ENCODE assay signal across 19 cellular contexts in the genomic region with DNA sequence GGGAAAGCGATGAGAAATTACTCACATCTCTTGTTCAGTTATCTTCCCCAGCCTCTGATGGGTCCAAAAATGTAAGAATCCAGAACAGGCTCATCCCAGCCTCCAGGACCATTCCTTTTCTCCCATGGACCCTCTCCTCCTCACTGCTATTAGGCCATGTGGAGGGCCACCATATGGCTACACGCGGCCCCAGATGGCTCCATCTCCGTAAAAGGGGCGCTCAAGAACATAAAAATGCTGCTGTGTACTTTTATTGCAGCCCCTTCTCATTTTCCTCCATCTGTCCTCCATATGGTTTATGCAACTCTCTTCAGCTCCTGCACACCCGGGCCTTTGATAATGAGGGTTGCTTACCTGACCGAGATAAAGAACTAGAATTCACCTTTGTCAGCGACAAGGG.
DNase-seq lines count a peak whose midpoint lies in the region; ATAC-seq, FAIRE-seq and TF ChIP-seq lines count a peak whose summit lies in the region.
"Had no signal": no experiment of that assay in that cellular context is flagged by ENCODE, and none has a peak within 500 bp of the region (broad histone marks: within the 10 kb centered on the region; RNA-seq: fewer than 3 reads in every experiment).

No MANE protein-coding gene starts in this region.

- H2AFZ ChIP-seq in GM23338, result no peak overlapping the region

- H3K4me3 ChIP-seq in GM23338, result no peak overlapping the region
- H3K4me3 ChIP-seq: A549 had no signal

- H3K27ac Mint-ChIP-seq in GM23338, result no peak overlapping the region

- 0 out of 2 replicates have a peak overlapping the region, but pooled peaks have one; percentile 12 for H3K4me2 ChIP-seq in GM23338
- H3K4me2 ChIP-seq: A549 had no signal

- TF ChIP-seq POLR2A in erythroblast (IDR thresholded peaks at IDR 0.05; ENCODE audit: low read length), result no peak

- H3K27ac ChIP-seq in GM23338 (ENCODE audit: low read depth) (no peak overlapping the region), caudate nucleus (ENCODE audit: low read depth, low read length) (peak overlapping the region; percentile 38), substantia nigra (ENCODE audit: low read depth, low read length, poor library complexity, severe bottlenecking) (peak overlapping the region; percentile 72)
- H3K27ac ChIP-seq: A549 had no signal

- H4K20me1 ChIP-seq in GM23338 (replicated peaks; ENCODE audit: insufficient read depth), result no peaks in the 10 kb centered on the region; the same call in 1 of the 2 replicates

- H3K4me1 ChIP-seq in GM23338 (ENCODE audit: insufficient read depth), result peaks cover 56% of the 10 kb centered on the region
- H3K4me1 ChIP-seq: A549 had no signal

- H3K9me3 Mint-ChIP-seq in GM23338, result no peaks in the 10 kb centered on the region
- H3K9me3 Mint-ChIP-seq: CD4-positive, alpha-beta memory T cell had no signal

- peaks cover 21% of the 10 kb centered on the region; the same call in 1 of the 2 replicates for H3K27me3 ChIP-seq in GM23338 (ENCODE audit: insufficient read depth)

- no peaks in the 10 kb centered on the region for H3K36me3 ChIP-seq in GM23338 (ENCODE audit: insufficient read depth)

- TF ChIP-seq CTCF in GM23338 (conservative IDR thresholded peaks at IDR 0.05; ENCODE audit: low read depth in 2 of 2), result no peak

- H3K36me3 Mint-ChIP-seq in GM23338 (ENCODE audit: low read depth), result 0 out of 3 replicates have a peak, but pooled peaks cover 4% of the 10 kb centered on the region
- H3K36me3 Mint-ChIP-seq: CD4-positive, alpha-beta memory T cell had no signal

- H3F3A ChIP-seq in GM23338 (replicated peaks; ENCODE audit: low read depth), result no peaks in the 10 kb centered on the region

- H3K79me2 ChIP-seq in GM23338 (replicated peaks; ENCODE audit: insufficient read depth), result no peaks in the 10 kb centered on the region

- H3K4me1 Mint-ChIP-seq in GM23338, result peaks cover 68% of the 10 kb centered on the region
- H3K4me1 Mint-ChIP-seq: CD4-positive, alpha-beta memory T cell had no signal

- DNase-seq in GM23338 (ENCODE audit: low spot score) (no peak), NCI-H69 (lab: John Stamatoyannopoulos, UW) (peak; percentile 89), caudate nucleus (lab: John Stamatoyannopoulos, UW) (no peak), substantia nigra (lab: John Stamatoyannopoulos, UW) (no peak), islet precursor cell (no peak), urothelium cell line (ENCODE audit: low spot score) (no peak), erythroblast (lab: John Stamatoyannopoulos, UW) (no peak)
- DNase-seq: CD4-positive, alpha-beta memory T cell; KBM-7; MV-4-11; NCI-H2029; PC-3; RPMI8226; SHP77 treated with DMSO at 0.1 percent for 48 hours had no signal

- ATAC-seq in GM23338 (no peak), GM21717 (IDR thresholded peaks at IDR 0.05; ENCODE audit: unreplicated experiment) (no peak)
- ATAC-seq: A549, HepG2, PC-3, SK-N-SH treated with all-trans-retinoic acid at 6 μM for 48 hours had no signal

- no peaks in the 10 kb centered on the region for H3K9me2 ChIP-seq in GM23338 (ENCODE audit: insufficient read depth)

- no peak for FAIRE-seq in urothelium cell line (lab: Jason Lieb, UNC)
- FAIRE-seq: A549, GM12891, HepG2 had no signal

- H3K4me3 Mint-ChIP-seq in GM23338, result no peak overlapping the region
- H3K4me3 Mint-ChIP-seq: CD4-positive, alpha-beta memory T cell had no signal

- H3K27me3 Mint-ChIP-seq in GM23338 (ENCODE audit: insufficient read depth, low read depth, poor library complexity), result peaks cover 8% of the 10 kb centered on the region

TF ChIP-seq in GM23338, 12 proteins besides CTCF, POLR2A, EP300 and RAD21 (continues in another document):
- no peak for TF ChIP-seq ZNF114 (CRISPR knock-in tag; IDR thresholded peaks at IDR 0.05)
- TF ChIP-seq POLR2AphosphoS5 (IDR thresholded peaks at IDR 0.05; ENCODE audit: low read depth), result no peak
- TF ChIP-seq ZNF462 (CRISPR knock-in tag; IDR thresholded peaks at IDR 0.05), result no peak
- TF ChIP-seq, protein P1, sequence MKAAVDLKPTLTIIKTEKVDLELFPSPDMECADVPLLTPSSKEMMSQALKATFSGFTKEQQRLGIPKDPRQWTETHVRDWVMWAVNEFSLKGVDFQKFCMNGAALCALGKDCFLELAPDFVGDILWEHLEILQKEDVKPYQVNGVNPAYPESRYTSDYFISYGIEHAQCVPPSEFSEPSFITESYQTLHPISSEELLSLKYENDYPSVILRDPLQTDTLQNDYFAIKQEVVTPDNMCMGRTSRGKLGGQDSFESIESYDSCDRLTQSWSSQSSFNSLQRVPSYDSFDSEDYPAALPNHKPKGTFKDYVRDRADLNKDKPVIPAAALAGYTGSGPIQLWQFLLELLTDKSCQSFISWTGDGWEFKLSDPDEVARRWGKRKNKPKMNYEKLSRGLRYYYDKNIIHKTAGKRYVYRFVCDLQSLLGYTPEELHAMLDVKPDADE (IDR thresholded peaks at IDR 0.05), result no peak
- no peak for TF ChIP-seq ZNF331 (CRISPR knock-in tag; IDR thresholded peaks at IDR 0.05; ENCODE audit: low read depth)
- TF ChIP-seq STAT1 (IDR thresholded peaks at IDR 0.05; ENCODE audit: unreplicated experiment), result no peak
- no peak for TF ChIP-seq CREB1 (CRISPR knock-in tag; IDR thresholded peaks at IDR 0.05; ENCODE audit: low read depth)
- TF ChIP-seq NANOG (IDR thresholded peaks at IDR 0.05; ENCODE audit: borderline replicate concordance), result no peak
- no peak for TF ChIP-seq JUNB (IDR thresholded peaks at IDR 0.05; ENCODE audit: unreplicated experiment)
- no peak for TF ChIP-seq EZH2 (IDR thresholded peaks at IDR 0.05; ENCODE audit: low read depth, unreplicated experiment)
